ENCODE assay signal across 16 cellular contexts in genomic region chr9:27184556-27185351, GRCh38.
DNase-seq lines count a peak whose midpoint lies in the region; ATAC-seq, FAIRE-seq and TF ChIP-seq lines count a peak whose summit lies in the region.
"Had no signal": no experiment of that assay in that cellular context is flagged by ENCODE, and none has a peak within 500 bp of the region (broad histone marks: within the 10 kb centered on the region; RNA-seq: fewer than 3 reads in every experiment).

No MANE protein-coding gene starts in this region.

- H3K27me3 ChIP-seq in bronchial epithelial cell (ENCODE audit: control insufficient read depth, insufficient read depth, low read length) (no peaks in the 10 kb centered on the region), lung (ENCODE audit: control insufficient read depth, insufficient read depth) (no peaks in the 10 kb centered on the region), ascending aorta (no peaks in the 10 kb centered on the region)
- H3K27me3 ChIP-seq: esophagus squamous epithelium, upper lobe of left lung had no signal

- ATAC-seq in lung (ENCODE audit: insufficient read depth, low FRiP score) (peak; percentile 51), GM21825 (IDR thresholded peaks at IDR 0.05; ENCODE audit: unreplicated experiment) (no peak), GM19395 (IDR thresholded peaks at IDR 0.05; ENCODE audit: unreplicated experiment) (no peak)

- no peaks in the 10 kb centered on the region for H3K36me3 ChIP-seq in bronchial epithelial cell (ENCODE audit: control insufficient read depth, insufficient read depth, low read length)
- peaks cover 0 to 3% of the 10 kb centered on the region in 2 donors for H3K36me3 ChIP-seq in lung (ENCODE audit: control insufficient read depth in 2 of 2, insufficient read depth in 2 of 2, low read length in 2 of 2)
- no peaks in the 10 kb centered on the region for H3K36me3 ChIP-seq in ascending aorta
- H3K36me3 ChIP-seq: esophagus squamous epithelium, upper lobe of left lung had no signal

- TF ChIP-seq CTCF in bronchial epithelial cell (IDR thresholded peaks at IDR 0.05; ENCODE audit: insufficient read depth, low read length, severe bottlenecking) (no peak), lung (IDR thresholded peaks at IDR 0.05; ENCODE audit: control extremely low read depth, extremely low read depth) (no peak), ascending aorta (IDR thresholded peaks at IDR 0.05) (no peak)

- peak; percentile 32 for FAIRE-seq in bronchial epithelial cell (lab: Jason Lieb, UNC)
- FAIRE-seq: GM12891 had no signal

- H3K9me3 ChIP-seq in lung (ENCODE audit: control insufficient read depth in 2 of 2, insufficient read depth in 1 of 2, low read length in 1 of 2): peaks cover 0 to 4% of the 10 kb centered on the region in 2 donors
- H3K9me3 ChIP-seq in ascending aorta: no peaks in the 10 kb centered on the region
- H3K9me3 ChIP-seq: esophagus squamous epithelium, upper lobe of left lung had no signal

- no peak overlapping the region for H3K27ac ChIP-seq in lung (ENCODE audit: low read depth in 1 of 2, low read length in 1 of 2)
- H3K27ac ChIP-seq in ascending aorta: no peak overlapping the region
- H3K27ac ChIP-seq: esophagus squamous epithelium, parathyroid adenoma had no signal

- H3K4me3 ChIP-seq in bronchial epithelial cell (ENCODE audit: low read depth, low read length) (no peak overlapping the region), lung (no peak overlapping the region), ascending aorta (no peak overlapping the region)
- H3K4me3 ChIP-seq: esophagus squamous epithelium, upper lobe of left lung had no signal

- peaks cover 0 to 7% of the 10 kb centered on the region in 2 donors for H3K4me1 ChIP-seq in lung (ENCODE audit: control insufficient read depth in 2 of 2, insufficient read depth in 2 of 2, low read length in 2 of 2)
- peaks cover 0 to 7% of the 10 kb centered on the region in 2 donors for H3K4me1 ChIP-seq in ascending aorta
- H3K4me1 ChIP-seq: parathyroid adenoma had no signal

- DNase-seq in DMS79 (lab: John Stamatoyannopoulos, UW) (peak; percentile 75), M059J (ENCODE audit: low read depth) (peak; percentile 38), bronchial epithelial cell (ENCODE audit: low read depth) (no peak), lung (ENCODE audit: low spot score) (no peak), SHP77 treated with DMSO at 0.1 percent for 48 hours (lab: John Stamatoyannopoulos, UW) (no peak), ascending aorta (ENCODE audit: low spot score in 2 of 2) (no peak)
- DNase-seq: activated CD4-positive, alpha-beta T cell treated with anti-CD3 and anti-CD28 coated beads, Interleukin-2, amount 10 ng/mL, durations not matched to agents 7 days and 5 days; esophagus squamous epithelium; NCI-H1048; NCI-H526 treated with DMSO at 0.1 percent for 48 hours; T-helper 9 cell had no signal

- intact Hi-C loops in ascending aorta (cut with DNase I): no loop called here

- 72 to 81% methylated on average over 5 of the region's 5 CpGs for WGBS in lung, 2 donors

Comparison
In these comparisons a context has a peak if more than half of its experiments do, and no peak if none do; other contexts are left out.
1. DNase-seq: peak in DMS79 (single experiment) and M059J (single experiment); none in bronchial epithelial cell (single experiment), lung (single experiment), SHP77 treated with DMSO at 0.1 percent for 48 hours (single experiment) and ascending aorta (0 of 2).